ENCODE assay signal across 8 cellular contexts in the genomic region with DNA sequence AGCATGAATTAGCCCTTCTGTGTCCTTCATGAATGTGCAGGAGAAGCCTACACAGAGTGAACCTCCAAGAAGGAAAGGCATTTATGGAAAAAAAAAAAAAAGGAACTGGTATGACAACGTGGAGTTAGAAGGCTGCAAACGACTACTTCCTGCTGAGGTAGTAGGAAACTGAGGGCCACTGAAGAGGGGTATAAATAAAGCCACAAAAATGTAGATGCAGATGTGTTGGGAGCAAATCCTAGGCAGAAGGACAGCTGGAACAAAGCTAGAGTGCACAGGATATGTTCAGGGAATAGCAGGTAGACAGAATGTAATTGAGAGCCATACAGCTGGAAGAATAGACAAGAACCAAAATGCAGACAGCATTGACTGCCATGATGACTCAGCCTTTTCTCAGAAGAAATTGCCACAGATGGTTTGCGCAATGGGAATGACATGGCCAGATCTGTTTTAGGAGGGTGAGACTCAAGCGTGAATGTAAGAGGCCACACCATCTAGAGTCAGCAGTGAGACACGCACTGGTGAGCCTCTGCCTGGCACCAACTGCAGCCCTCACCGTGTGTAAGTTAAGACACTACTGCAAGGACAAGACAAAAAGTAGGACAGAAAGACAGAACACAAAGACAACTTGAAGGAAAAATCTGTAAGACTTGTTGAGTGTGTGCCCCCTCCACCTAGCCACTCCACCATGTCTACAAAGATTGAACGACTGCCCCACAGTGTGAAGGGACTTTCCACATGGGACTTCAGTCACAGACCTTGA.
DNase-seq lines count a peak whose midpoint lies in the region; ATAC-seq and TF ChIP-seq lines count a peak whose summit lies in the region.

No MANE protein-coding gene starts in this region.

- H2BK120ac ChIP-seq in IMR-90 (ENCODE audit: low read depth, low read length): peak overlapping the region; percentile 98

- H2BK20ac ChIP-seq in IMR-90 (ENCODE audit: low read depth, low read length): peak overlapping the region; percentile 97

- intact Hi-C loops in IMR-90 (cut with micrococcal nuclease) (loop anchor here (2.0 to 5.0 kb wide), 2 partner anchors 15 to 40 kb away; no protein-coding TSS in a partner anchor), right cardiac atrium (cut with DNase I) (loop anchor here in 1 of 4 donors (10.0 kb wide), 1 partner anchor 77 kb away; a partner anchor contains a TSS), spleen (cut with DNase I; ENCODE audit: low total_unique reads) (no loop called here)

- in situ Hi-C loops in IMR-90 (cut with MboI; ENCODE audit: low sequenced_read_pairs): no loop called here

- CTCF ChIA-PET in IMR-90 (lab: Yijun Ruan, JAX): interaction anchor here (0.6 to 0.7 kb wide), 2 partner anchors 57 to 576 kb away, joined by 3 read pairs; no protein-coding TSS in a partner anchor

- TF ChIP-seq CTCF in IMR-90 (conservative IDR thresholded peaks at IDR 0.05; ENCODE audit: low read depth, low read length) (peak; percentile 44), spleen (IDR thresholded peaks at IDR 0.05 in 8 of 11, conservative IDR thresholded peaks at IDR 0.05 in 3 of 11) (peak in 2 of 11 experiments; percentile 14 to 22)

- H2BK15ac ChIP-seq in IMR-90 (ENCODE audit: low read depth, low read length): peak overlapping the region; percentile 90; the same call in 2 of the 3 replicates

- H3K9ac ChIP-seq in IMR-90 (ENCODE audit: low read depth, low read length) (peak overlapping the region; percentile 8; the same call in 1 of the 2 replicates), adipocyte (ENCODE audit: low read length) (peak overlapping the region; percentile 59)

- H3K27me3 ChIP-seq in IMR-90 (ENCODE audit: control insufficient read depth, insufficient read depth, low read length): no peaks in the 10 kb centered on the region
- no peaks in the 10 kb centered on the region for H3K27me3 ChIP-seq in adipocyte (replicated peaks; ENCODE audit: control insufficient read depth, insufficient read depth, low read length)
- no peaks in the 10 kb centered on the region for H3K27me3 ChIP-seq in right cardiac atrium (ENCODE audit: control insufficient read depth, insufficient read depth)
- no peaks in the 10 kb centered on the region for H3K27me3 ChIP-seq in spleen (replicated peaks in 1 of 7)

- peak overlapping the region; percentile 87 for H2AK9ac ChIP-seq in IMR-90 (replicated peaks; ENCODE audit: low read depth, low read length, poor library complexity)

- peak; percentile 98 for DNase-seq in GM04503 (ENCODE audit: low read depth)
- peak; percentile 100 for DNase-seq in IMR-90
- DNase-seq in adipocyte (ENCODE audit: low read depth): peak; percentile 99
- DNase-seq in right cardiac atrium: peak; percentile 70 to 79 (median 73)
- DNase-seq in spleen: peak; percentile 80
- DNase-seq in GM19240 (ENCODE audit: insufficient read length, low spot score): no peak
- no peak for DNase-seq in NCI-H345 treated with DMSO at 0.1 percent for 48 hours (lab: John Stamatoyannopoulos, UW; ENCODE audit: unreplicated experiment)

- POLR2A ChIA-PET in IMR-90 (lab: Charles Lee; ENCODE audit: unreplicated experiment): no interaction called here

- H3K36me3 ChIP-seq in IMR-90 (ENCODE audit: control insufficient read depth, insufficient read depth, low read length): no peaks in the 10 kb centered on the region
- no peaks in the 10 kb centered on the region for H3K36me3 ChIP-seq in adipocyte (ENCODE audit: control insufficient read depth, insufficient read depth, low read length, severe bottlenecking)
- no peaks in the 10 kb centered on the region for H3K36me3 ChIP-seq in spleen

- dilution Hi-C loops in IMR-90 (cut with HindIII; ENCODE audit: low sequenced_read_pairs, unreplicated experiment): no loop called here

- H4K8ac ChIP-seq in IMR-90 (ENCODE audit: low read depth in 2 of 2, low read length in 2 of 2): peak overlapping the region; percentile 33 to 92

- peak overlapping the region; percentile 73 for H2AFZ ChIP-seq in IMR-90 (replicated peaks; ENCODE audit: low read length, poor library complexity)

- H4K20me1 ChIP-seq in IMR-90 (ENCODE audit: insufficient read depth, low read length): no peaks in the 10 kb centered on the region; the same call in 1 of the 2 replicates

- peak overlapping the region; percentile 92 for H4K5ac ChIP-seq in IMR-90 (ENCODE audit: low read depth, low read length)

- peak overlapping the region; percentile 98 for H3K4ac ChIP-seq in IMR-90 (ENCODE audit: low read depth, low read length)

- TF ChIP-seq RAD21 in IMR-90 (IDR thresholded peaks at IDR 0.05; ENCODE audit: low read length): peak; percentile 60

- no TSS peak for BruUV-seq in IMR-90 (replicated peaks; lab: Mats Ljungman, UMichigan)

- H3K18ac ChIP-seq in IMR-90 (ENCODE audit: low read depth, low read length): peak overlapping the region; percentile 93

- peak overlapping the region; percentile 94 for H3K14ac ChIP-seq in IMR-90 (replicated peaks; ENCODE audit: low read depth, low read length)

- peak; percentile 92 for ATAC-seq in IMR-90 (ENCODE audit: low read depth)
- peak; percentile 90 to 94 for ATAC-seq in right cardiac atrium
- ATAC-seq in HG03571 (IDR thresholded peaks at IDR 0.05; ENCODE audit: unreplicated experiment): no peak

- peaks cover 17% of the 10 kb centered on the region for H3K9me1 ChIP-seq in IMR-90 (ENCODE audit: insufficient read depth, low read length)

- H3K23ac ChIP-seq in IMR-90 (ENCODE audit: low read depth, low read length): peak overlapping the region; percentile 97

- H3K79me1 ChIP-seq in IMR-90 (ENCODE audit: low read depth in 1 of 2, low read length in 2 of 2): peaks cover 19 to 72% of the 10 kb centered on the region in 2 experiments

- peak overlapping the region; percentile 93 for H2AK5ac ChIP-seq in IMR-90 (ENCODE audit: low read depth, low read length)

- H3K9me3 ChIP-seq in IMR-90 (ENCODE audit: control insufficient read depth, insufficient read depth, low read length) (no peaks in the 10 kb centered on the region), adipocyte (ENCODE audit: control insufficient read depth, low read length) (no peaks in the 10 kb centered on the region), right cardiac atrium (ENCODE audit: control insufficient read depth, low read length) (no peaks in the 10 kb centered on the region), spleen (no peaks in the 10 kb centered on the region)

- peak overlapping the region; percentile 91 for H4K91ac ChIP-seq in IMR-90 (ENCODE audit: insufficient read depth, low read depth, low read length)

- no peak overlapping the region for H3K4me3 ChIP-seq in IMR-90 (ENCODE audit: insufficient read depth, low read depth, low read length)
- H3K4me3 ChIP-seq in adipocyte (ENCODE audit: low read length): peak overlapping the region; percentile 26
- H3K4me3 ChIP-seq in right cardiac atrium (ENCODE audit: low read length): no peak overlapping the region
- H3K4me3 ChIP-seq in spleen: peak overlapping the region in 1 of 8 donors; percentile 24

- H3K4me1 ChIP-seq in IMR-90 (ENCODE audit: control insufficient read depth, insufficient read depth, low read length) (peaks cover 25% of the 10 kb centered on the region), adipocyte (ENCODE audit: control insufficient read depth, insufficient read depth, low read length) (peaks cover 57% of the 10 kb centered on the region), right cardiac atrium (ENCODE audit: control insufficient read depth, insufficient read depth, low read length) (peaks cover 8% of the 10 kb centered on the region), spleen (peaks cover 0 to 55% (median 27%) of the 10 kb centered on the region in 6 donors)

- H2BK5ac ChIP-seq in IMR-90 (ENCODE audit: low read depth, low read length, poor library complexity, severe bottlenecking): peak overlapping the region; percentile 99

- WGBS in IMR-90 (ENCODE audit: extremely low coverage in 2 of 2, insufficient read length in 1 of 2), 2 experiments: 17% methylated on average over 4 of the region's 7 CpGs; no CpG with 5 or more reads in 1 of the 2 experiments
- 53% methylated on average over 7 of the region's 7 CpGs for WGBS in right cardiac atrium
- WGBS in spleen, 5 donors: 20 to 38% (median 31%) methylated on average over 7 of the region's 7 CpGs

- peak overlapping the region; percentile 70; the same call in 1 of the 2 replicates for H3K4me2 ChIP-seq in IMR-90 (ENCODE audit: low read depth, low read length)

- peak overlapping the region; percentile 85 for H3K56ac ChIP-seq in IMR-90 (ENCODE audit: extremely low read depth, insufficient read depth, low read length)

- TF ChIP-seq POLR2A in IMR-90 (IDR thresholded peaks at IDR 0.05; ENCODE audit: low read depth, low read length) (no peak), spleen (IDR thresholded peaks at IDR 0.05) (no peak)

- H3K27ac ChIP-seq in IMR-90 (ENCODE audit: insufficient read depth, low read length) (peak overlapping the region; percentile 87), right cardiac atrium (ENCODE audit: low read length) (peak overlapping the region; percentile 84), spleen (peak overlapping the region in 7 of 8 donors; percentile 41 to 87 (median 80))

TF ChIP-seq in IMR-90, 13 proteins besides CTCF, POLR2A, EP300 and RAD21 (continues in another document):
- peak; percentile 100 for TF ChIP-seq CEBPB (IDR thresholded peaks at IDR 0.05; ENCODE audit: low read depth, low read length)
- TF ChIP-seq MXI1 (IDR thresholded peaks at IDR 0.05; ENCODE audit: borderline replicate concordance, low read depth, low read length): peak; percentile 50; the same call in 1 of the 2 replicates
- TF ChIP-seq RCOR1 (IDR thresholded peaks at IDR 0.05; ENCODE audit: insufficient replicate concordance, low read length): peak; percentile 45
- TF ChIP-seq NFE2L2 (IDR thresholded peaks at IDR 0.05; ENCODE audit: low read depth, low read length): peak; percentile 100
- no peak for TF ChIP-seq RFX5 (IDR thresholded peaks at IDR 0.05; ENCODE audit: low read depth, low read length)
- TF ChIP-seq, protein P1, sequence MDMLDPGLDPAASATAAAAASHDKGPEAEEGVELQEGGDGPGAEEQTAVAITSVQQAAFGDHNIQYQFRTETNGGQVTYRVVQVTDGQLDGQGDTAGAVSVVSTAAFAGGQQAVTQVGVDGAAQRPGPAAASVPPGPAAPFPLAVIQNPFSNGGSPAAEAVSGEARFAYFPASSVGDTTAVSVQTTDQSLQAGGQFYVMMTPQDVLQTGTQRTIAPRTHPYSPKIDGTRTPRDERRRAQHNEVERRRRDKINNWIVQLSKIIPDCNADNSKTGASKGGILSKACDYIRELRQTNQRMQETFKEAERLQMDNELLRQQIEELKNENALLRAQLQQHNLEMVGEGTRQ (IDR thresholded peaks at IDR 0.05; ENCODE audit: low read depth, low read length): no peak
- TF ChIP-seq CHD1 (IDR thresholded peaks at IDR 0.05; ENCODE audit: low read depth, low read length): 0 out of 2 replicates have a peak, but pooled peaks have one; percentile 66
- TF ChIP-seq MAFK (IDR thresholded peaks at IDR 0.05; ENCODE audit: low read depth, low read length): peak; percentile 99
- peak; percentile 20; the same call in 1 of the 2 replicates for TF ChIP-seq MAZ (IDR thresholded peaks at IDR 0.05; ENCODE audit: borderline replicate concordance, low read depth, low read length)
- TF ChIP-seq FOS (IDR thresholded peaks at IDR 0.05; ENCODE audit: low read depth, low read length): peak; percentile 97

Comparison
In these comparisons a context has a peak if more than half of its experiments do, and no peak if none do; other contexts are left out.
1. DNase-seq: peak in GM04503 (single experiment), IMR-90 (single experiment), adipocyte (single experiment), right cardiac atrium (3 of 3) and spleen (single experiment); none in GM19240 (single experiment) and NCI-H345 treated with DMSO at 0.1 percent for 48 hours (single experiment).
2. Peak in every context shown above with its lines, with median percentiles within 50 percentile points of each other: H3K27ac ChIP-seq.